In genomic region chr2:203438528-203438927, GRCh38 we compare ENCODE assay signal across 17 cellular contexts.
"Had no signal": no experiment of that assay in that cellular context is flagged by ENCODE, and none has a peak within 500 bp of the region (broad histone marks: within the 10 kb centered on the region; RNA-seq: fewer than 3 reads in every experiment).

No MANE protein-coding gene starts in this region.

- H3K27me3 ChIP-seq: right atrium auricular region, stomach, upper lobe of right lung had no signal

- H3K27ac ChIP-seq: right atrium auricular region, stomach, thoracic aorta, upper lobe of right lung had no signal

- DNase-seq: activated CD4-positive, alpha-beta T cell treated with anti-CD3 and anti-CD28 coated beads, Interleukin-2, amount 10 ng/mL, durations not matched to agents 24 days and 14 days; activated CD4-positive, CD25-positive, alpha-beta regulatory T cell; activated CD8-positive, alpha-beta memory T cell treated with anti-CD3 and anti-CD28 coated beads, Interleukin-2, amount 50 U/mL, for 48 hours; activated gamma-delta T cell; activated T-cell treated with anti-CD3 and anti-CD28 coated beads, Interleukin-2, amount 50 U/mL, for 72 hours; amniotic stem cell; cerebellar nuclear complex; islet precursor cell; left ventricle myocardium superior; mesenchymal stem cell; stomach; SW 1271; upper lobe of right lung had no signal

- H3K9me3 ChIP-seq: right atrium auricular region, stomach, thoracic aorta, upper lobe of right lung had no signal

- H3K4me3 ChIP-seq: right atrium auricular region, stomach, thoracic aorta, upper lobe of right lung had no signal

- ATAC-seq: activated naive CD4-positive, alpha-beta T cell treated with anti-CD3 and anti-CD28 coated beads, Interleukin-2, amount 50 U/mL, for 72 hours; activated T-cell treated with anti-CD3 and anti-CD28 coated beads, Interleukin-2, amount 50 U/mL, for 72 hours; left ventricle myocardium superior; natural killer cell treated with Interleukin-12 subunit alpha and Interleukin-12 subunit beta and Interleukin-15 and Interleukin-18, amount 100 ng/mL, for 72 hours; upper lobe of right lung had no signal

- H3K4me1 ChIP-seq: right atrium auricular region had no signal
